ENCODE assay signal across 9 cellular contexts in genomic region chr14:101780887-101781239, GRCh38. TPM values are rescaled to one million over a fixed set of nuclear protein-coding genes. Genes with fewer than 3 reads are reported as not detected.
DNase-seq lines count a peak whose midpoint lies in the region; ATAC-seq and TF ChIP-seq lines count a peak whose summit lies in the region.
"Had no signal": no experiment of that assay in that cellular context is flagged by ENCODE, and none has a peak within 500 bp of the region (broad histone marks: within the 10 kb centered on the region; RNA-seq: fewer than 3 reads in every experiment).

No MANE protein-coding gene starts in this region.

- TF ChIP-seq CTCF in breast epithelium (IDR thresholded peaks at IDR 0.05) (no peak), MCF 10A (IDR thresholded peaks at IDR 0.05; ENCODE audit: unreplicated experiment) (no peak), endothelial cell (IDR thresholded peaks at IDR 0.05; ENCODE audit: unreplicated experiment) (no peak), vagina (IDR thresholded peaks at IDR 0.05) (no peak)

- H3K27me3 Mint-ChIP-seq in MCF 10A (ENCODE audit: insufficient read depth, unreplicated experiment) (no peaks in the 10 kb centered on the region), endothelial cell (ENCODE audit: unreplicated experiment) (peaks cover 17% of the 10 kb centered on the region)
- peaks cover 0 to 4% (median 0%) of the 10 kb centered on the region in 5 donors for H3K27me3 Mint-ChIP-seq in naive thymus-derived CD8-positive, alpha-beta T cell

- H3K27me3 ChIP-seq in breast epithelium (no peaks in the 10 kb centered on the region), vagina (no peaks in the 10 kb centered on the region)

- H3K36me3 ChIP-seq in breast epithelium: no peaks in the 10 kb centered on the region
- H3K36me3 ChIP-seq in vagina: no peaks in the 10 kb centered on the region

- H3K36me3 Mint-ChIP-seq in MCF 10A (ENCODE audit: insufficient read depth, unreplicated experiment): no peaks in the 10 kb centered on the region
- H3K36me3 Mint-ChIP-seq in endothelial cell (ENCODE audit: low read depth, unreplicated experiment): peaks cover 8% of the 10 kb centered on the region
- peaks cover 0 to 3% (median 0%) of the 10 kb centered on the region in 3 donors for H3K36me3 Mint-ChIP-seq in naive thymus-derived CD8-positive, alpha-beta T cell

- intact Hi-C loops in breast epithelium (cut with DNase I; ENCODE audit: low total_unique reads) (no loop called here), MCF 10A (cut with micrococcal nuclease) (no loop called here), vagina (cut with DNase I) (no loop called here)

- H3K27ac ChIP-seq in breast epithelium: no peak overlapping the region
- no peak overlapping the region for H3K27ac ChIP-seq in vagina

- TF ChIP-seq POLR2A in breast epithelium (IDR thresholded peaks at IDR 0.05) (no peak), vagina (IDR thresholded peaks at IDR 0.05) (no peak)

- CTCF ChIA-PET in MCF 10A (lab: Yijun Ruan, JAX): interaction anchor here (0.6 to 1.0 kb wide), 2 partner anchors 10 to 12 kb away, joined by 3 read pairs; no protein-coding TSS in a partner anchor

- H3K4me3 ChIP-seq in breast epithelium: peak overlapping the region; percentile 57 to 79 (median 57)
- peak overlapping the region; percentile 49 to 56 for H3K4me3 ChIP-seq in vagina

- POLR2A ChIA-PET in MCF 10A (lab: Yijun Ruan, JAX): no interaction called here
- POLR2A ChIA-PET in naive thymus-derived CD8-positive, alpha-beta T cell (lab: Charles Lee): interaction anchor here (1.0 to 1.5 kb wide), 6 partner anchors 28 to 62 kb away, joined by 3 to 6 read pairs (median 3); no protein-coding TSS in a partner anchor

- DNase-seq in breast epithelium (ENCODE audit: low spot score in 2 of 2): no peak
- no peak for DNase-seq in MCF 10A (ENCODE audit: unreplicated experiment)
- DNase-seq in endothelial cell (ENCODE audit: low spot score): peak; percentile 24
- peak in 1 of 10 donors; percentile 14 for DNase-seq in naive thymus-derived CD8-positive, alpha-beta T cell
- DNase-seq in vagina (ENCODE audit: extremely low spot score in 2 of 2): no peak
- DNase-seq in DMS114 treated with DMSO at 0.1 percent for 48 hours (lab: John Stamatoyannopoulos, UW; ENCODE audit: unreplicated experiment): no peak
- no peak for DNase-seq in NCI-H1694 (lab: John Stamatoyannopoulos, UW)
- DNase-seq in GOT3 (lab: John Stamatoyannopoulos, UW): no peak
- DNase-seq: DMS153 had no signal

- no peaks in the 10 kb centered on the region for H3K9me3 ChIP-seq in breast epithelium
- H3K9me3 ChIP-seq in vagina: no peaks in the 10 kb centered on the region

- H3K9me3 Mint-ChIP-seq in MCF 10A (ENCODE audit: unreplicated experiment) (no peaks in the 10 kb centered on the region), endothelial cell (ENCODE audit: unreplicated experiment) (no peaks in the 10 kb centered on the region)
- no peaks in the 10 kb centered on the region for H3K9me3 Mint-ChIP-seq in naive thymus-derived CD8-positive, alpha-beta T cell

- no peaks in the 10 kb centered on the region for H3K4me1 Mint-ChIP-seq in MCF 10A (ENCODE audit: insufficient read depth, unreplicated experiment)
- H3K4me1 Mint-ChIP-seq in endothelial cell (ENCODE audit: unreplicated experiment): peaks cover 5% of the 10 kb centered on the region
- peaks cover 8 to 40% (median 35%) of the 10 kb centered on the region in 4 donors for H3K4me1 Mint-ChIP-seq in naive thymus-derived CD8-positive, alpha-beta T cell

- no peak overlapping the region for H3K27ac Mint-ChIP-seq in MCF 10A (ENCODE audit: low read depth, unreplicated experiment)
- peak overlapping the region; percentile 58 for H3K27ac Mint-ChIP-seq in endothelial cell (ENCODE audit: unreplicated experiment)
- H3K27ac Mint-ChIP-seq in naive thymus-derived CD8-positive, alpha-beta T cell: peak overlapping the region in 4 of 10 donors; percentile 9 to 86 (median 64)

- H3K4me3 Mint-ChIP-seq in MCF 10A (ENCODE audit: unreplicated experiment): no peak overlapping the region
- peak overlapping the region; percentile 83 for H3K4me3 Mint-ChIP-seq in endothelial cell (ENCODE audit: unreplicated experiment)
- H3K4me3 Mint-ChIP-seq in naive thymus-derived CD8-positive, alpha-beta T cell: peak overlapping the region; percentile 32 to 86 (median 69)

- H3K4me1 ChIP-seq in breast epithelium: no peaks in the 10 kb centered on the region
- H3K4me1 ChIP-seq in vagina: peaks cover 14% of the 10 kb centered on the region

- ATAC-seq in naive thymus-derived CD8-positive, alpha-beta T cell: peak; percentile 50

- no TSS peak for BruUV-seq in MCF 10A (replicated peaks; lab: Mats Ljungman, UMichigan)

RNA-seq across cellular contexts. Expression of gene PPP2R5C, which starts 19.4 kb away (rescaled TPM):
- total RNA-seq in breast epithelium (100 to 1,000 TPM in 2 of 3 donors, 10 to 100 TPM in 1; 90.5 to 105 (median 102) TPM), MCF 10A (2022) (118 and 122 TPM in 2 replicates), endothelial cell (ENCODE audit: unreplicated experiment) (71.5 TPM), vagina (88.1 TPM)
- 100 to 1,000 TPM; 411 to 418 TPM for total RNA-seq in naive thymus-derived CD8-positive, alpha-beta T cell
- polyA plus RNA-seq in naive thymus-derived CD8-positive, alpha-beta T cell: 100 to 1,000 TPM; 143 to 237 (median 172) TPM
